13 cellular contexts compared by ENCODE assay signal in genomic region chr11:88420165-88420781, GRCh38.
DNase-seq lines count a peak whose midpoint lies in the region; FAIRE-seq and TF ChIP-seq lines count a peak whose summit lies in the region.
"Had no signal": no experiment of that assay in that cellular context is flagged by ENCODE, and none has a peak within 500 bp of the region (broad histone marks: within the 10 kb centered on the region; RNA-seq: fewer than 3 reads in every experiment).

No MANE protein-coding gene starts in this region.

- intact Hi-C loops in activated T-helper 1 cell treated with anti-CD3 and anti-CD28 coated beads, Interleukin-12 subunit alpha, Interleukin-12 subunit beta, Interleukin-2, Interleukin-4 antibody, amounts not matched to agents 30 ng/mL and 10 ng/mL and 1 ng/mL, durations not matched to agents 14 hours and 24 hours and 36 hours (cut with micrococcal nuclease): loop anchor here (2.0 kb wide), 4 partner anchors 63 to 239 kb away; no protein-coding TSS in a partner anchor

- H3K36me3 Mint-ChIP-seq in activated T-helper 1 cell treated with anti-CD3 and anti-CD28 coated beads, Interleukin-12 subunit alpha, Interleukin-12 subunit beta, Interleukin-2, Interleukin-4 antibody, amounts not matched to agents 30 ng/mL and 10 ng/mL and 1 ng/mL, durations not matched to agents 14 hours and 24 hours and 36 hours (ENCODE audit: low read depth): peaks cover 11% of the 10 kb centered on the region

- H3K4me1 Mint-ChIP-seq in activated T-helper 1 cell treated with anti-CD3 and anti-CD28 coated beads, Interleukin-12 subunit alpha, Interleukin-12 subunit beta, Interleukin-2, Interleukin-4 antibody, amounts not matched to agents 30 ng/mL and 10 ng/mL and 1 ng/mL, durations not matched to agents 14 hours and 24 hours and 36 hours (ENCODE audit: low read depth): peaks cover 74% of the 10 kb centered on the region

- CTCF ChIA-PET in HEK293T (lab: Yijun Ruan, JAX): no interaction called here

- peak overlapping the region; percentile 15 for H3K27ac Mint-ChIP-seq in activated T-helper 1 cell treated with anti-CD3 and anti-CD28 coated beads, Interleukin-12 subunit alpha, Interleukin-12 subunit beta, Interleukin-2, Interleukin-4 antibody, amounts not matched to agents 30 ng/mL and 10 ng/mL and 1 ng/mL, durations not matched to agents 14 hours and 24 hours and 36 hours

- DNase-seq in SIG-M5 treated with dmso at 0.1 percent for 504 hours (lab: John Stamatoyannopoulos, UW; ENCODE audit: unreplicated experiment) (peak; percentile 45), SIG-M5 (lab: John Stamatoyannopoulos, UW) (no peak), hepatic stellate cell (ENCODE audit: low spot score) (peak; percentile 43), superior temporal gyrus (ENCODE audit: extremely low spot score) (peak; percentile 53), frontal cortex (ENCODE audit: low spot score in 2 of 2) (no peak), activated gamma-delta T cell (lab: John Stamatoyannopoulos, UW) (no peak), HEK293T (ENCODE audit: extremely low spot score) (no peak)
- no peak for DNase-seq in activated T-helper 1 cell treated with anti-CD3 and anti-CD28 coated beads, Interleukin-12 subunit alpha, Interleukin-12 subunit beta, Interleukin-2, Interleukin-4 antibody, amounts not matched to agents 30 ng/mL and 10 ng/mL and 1 ng/mL, durations not matched to agents 14 hours and 24 hours and 36 hours (ENCODE audit: low spot score)
- DNase-seq: activated CD4-positive, CD25-positive, alpha-beta regulatory T cell treated with anti-CD3 and anti-CD28 coated beads, Interleukin-2, amount 50 U/mL, for 72 hours; H7; NCI-H510A treated with DMSO at 0.1 percent for 48 hours had no signal

- FAIRE-seq in frontal cortex (lab: Jason Lieb, UNC): no peak
- FAIRE-seq: colon, GM12878 had no signal

- peak overlapping the region; percentile 15 for H3K4me3 Mint-ChIP-seq in activated T-helper 1 cell treated with anti-CD3 and anti-CD28 coated beads, Interleukin-12 subunit alpha, Interleukin-12 subunit beta, Interleukin-2, Interleukin-4 antibody, amounts not matched to agents 30 ng/mL and 10 ng/mL and 1 ng/mL, durations not matched to agents 14 hours and 24 hours and 36 hours

- peaks cover 5% of the 10 kb centered on the region for H3K9me3 Mint-ChIP-seq in activated T-helper 1 cell treated with anti-CD3 and anti-CD28 coated beads, Interleukin-12 subunit alpha, Interleukin-12 subunit beta, Interleukin-2, Interleukin-4 antibody, amounts not matched to agents 30 ng/mL and 10 ng/mL and 1 ng/mL, durations not matched to agents 14 hours and 24 hours and 36 hours

- POLR2A ChIA-PET in HEK293T (lab: Yijun Ruan, JAX): interaction anchor here (0.7 kb wide), 1 partner anchor 31 kb away, joined by 3 read pairs; no protein-coding TSS in a partner anchor

- no peaks in the 10 kb centered on the region for H3K27me3 Mint-ChIP-seq in activated T-helper 1 cell treated with anti-CD3 and anti-CD28 coated beads, Interleukin-12 subunit alpha, Interleukin-12 subunit beta, Interleukin-2, Interleukin-4 antibody, amounts not matched to agents 30 ng/mL and 10 ng/mL and 1 ng/mL, durations not matched to agents 14 hours and 24 hours and 36 hours (ENCODE audit: insufficient read depth)

TF ChIP-seq in HEK293T, 16 proteins besides CTCF, POLR2A, EP300 and RAD21:
- TF ChIP-seq FOXK2 (IDR thresholded peaks at IDR 0.05): no peak
- TF ChIP-seq, protein P1, sequence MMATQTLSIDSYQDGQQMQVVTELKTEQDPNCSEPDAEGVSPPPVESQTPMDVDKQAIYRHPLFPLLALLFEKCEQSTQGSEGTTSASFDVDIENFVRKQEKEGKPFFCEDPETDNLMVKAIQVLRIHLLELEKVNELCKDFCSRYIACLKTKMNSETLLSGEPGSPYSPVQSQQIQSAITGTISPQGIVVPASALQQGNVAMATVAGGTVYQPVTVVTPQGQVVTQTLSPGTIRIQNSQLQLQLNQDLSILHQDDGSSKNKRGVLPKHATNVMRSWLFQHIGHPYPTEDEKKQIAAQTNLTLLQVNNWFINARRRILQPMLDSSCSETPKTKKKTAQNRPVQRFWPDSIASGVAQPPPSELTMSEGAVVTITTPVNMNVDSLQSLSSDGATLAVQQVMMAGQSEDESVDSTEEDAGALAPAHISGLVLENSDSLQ (IDR thresholded peaks at IDR 0.05): no peak
- TF ChIP-seq SP1 (IDR thresholded peaks at IDR 0.05): no peak
- TF ChIP-seq HDGF (IDR thresholded peaks at IDR 0.05; ENCODE audit: borderline replicate concordance): no peak
- TF ChIP-seq NFRKB (IDR thresholded peaks at IDR 0.05): no peak
- TF ChIP-seq BHLHE40 (IDR thresholded peaks at IDR 0.05; ENCODE audit: borderline replicate concordance): no peak
- no peak for TF ChIP-seq FOXM1 (IDR thresholded peaks at IDR 0.05; ENCODE audit: borderline replicate concordance)
- TF ChIP-seq ELF4 (IDR thresholded peaks at IDR 0.05): no peak
- TF ChIP-seq FOXA1 (IDR thresholded peaks at IDR 0.05): no peak
- TF ChIP-seq SUZ12 (IDR thresholded peaks at IDR 0.05): no peak
- no peak for TF ChIP-seq L3MBTL2 (conservative IDR thresholded peaks at IDR 0.05)
- TF ChIP-seq ARNT (IDR thresholded peaks at IDR 0.05): no peak
- TF ChIP-seq TARDBP (IDR thresholded peaks at IDR 0.05): no peak

Comparison
In these comparisons a context has a peak if more than half of its experiments do, and no peak if none do; other contexts are left out.
1. DNase-seq: peak in SIG-M5 treated with dmso at 0.1 percent for 504 hours (single experiment), hepatic stellate cell (single experiment) and superior temporal gyrus (single experiment); none in SIG-M5 (single experiment), activated T-helper 1 cell treated with anti-CD3 and anti-CD28 coated beads, Interleukin-12 subunit alpha, Interleukin-12 subunit beta, Interleukin-2, Interleukin-4 antibody, amounts not matched to agents 30 ng/mL and 10 ng/mL and 1 ng/mL, durations not matched to agents 14 hours and 24 hours and 36 hours (single experiment), frontal cortex (0 of 2), activated gamma-delta T cell (single experiment) and HEK293T (single experiment).